In genomic region chr12:14756331-14757143, GRCh38 we compare ENCODE assay signal across 11 cellular contexts. TPM values are rescaled to one million over a fixed set of nuclear protein-coding genes. Genes with fewer than 3 reads are reported as not detected.
A peak's percentile ranks its signal among the peaks of the same experiment; 100 is the strongest.
DNase-seq lines count a peak whose midpoint lies in the region; ATAC-seq and TF ChIP-seq lines count a peak whose summit lies in the region.
"Had no signal": no experiment of that assay in that cellular context is flagged by ENCODE, and none has a peak within 500 bp of the region (broad histone marks: within the 10 kb centered on the region; RNA-seq: fewer than 3 reads in every experiment).

No MANE protein-coding gene starts in this region.

- no peaks in the 10 kb centered on the region for H3K4me1 ChIP-seq in vagina

- no peaks in the 10 kb centered on the region for H3K9me3 ChIP-seq in vagina

- no peak for ATAC-seq in HG03565 (IDR thresholded peaks at IDR 0.05; ENCODE audit: unreplicated experiment)

- no peak overlapping the region for H3K4me3 ChIP-seq in GM12875 (ENCODE audit: low read depth, low read length)
- H3K4me3 ChIP-seq in WI38 (ENCODE audit: low read depth, low read length), result peak overlapping the region; percentile 2; the same call in 1 of the 2 replicates
- no peak overlapping the region for H3K4me3 ChIP-seq in vagina
- H3K4me3 ChIP-seq: dorsolateral prefrontal cortex had no signal

- no peak for TF ChIP-seq POLR2A in vagina (IDR thresholded peaks at IDR 0.05)

- H3K27ac ChIP-seq in 22Rv1, result no peak overlapping the region
- no peak overlapping the region for H3K27ac ChIP-seq in vagina
- H3K27ac ChIP-seq: dorsolateral prefrontal cortex had no signal

- H3K27me3 ChIP-seq in vagina, result no peaks in the 10 kb centered on the region
- H3K27me3 ChIP-seq: dorsolateral prefrontal cortex had no signal

- intact Hi-C loops in vagina (cut with DNase I), result no loop called here

- DNase-seq in islet precursor cell, result peak; percentile 85
- no peak for DNase-seq in NCI-H1092 (lab: John Stamatoyannopoulos, UW)
- DNase-seq in dedifferentiated amniotic fluid mesenchymal stem cell (ENCODE audit: extremely low spot score), result no peak
- DNase-seq in vagina (ENCODE audit: extremely low spot score in 2 of 2), result no peak
- DNase-seq: dorsolateral prefrontal cortex had no signal

- H3K36me3 ChIP-seq in vagina, result no peaks in the 10 kb centered on the region

- TF ChIP-seq CTCF in 22Rv1 (IDR thresholded peaks at IDR 0.05) (peak; percentile 53), GM12875 (IDR thresholded peaks at IDR 0.05; ENCODE audit: borderline replicate concordance, insufficient read depth, low read depth, low read length) (peak; percentile 18; the same call in 1 of the 2 replicates), WI38 (IDR thresholded peaks at IDR 0.05; ENCODE audit: low read depth, low read length) (peak; percentile 34; the same call in 1 of the 2 replicates), vagina (IDR thresholded peaks at IDR 0.05) (no peak)

RNA-seq across cellular contexts. Expression of gene WBP11, which starts 46.7 kb away (rescaled TPM):
- total RNA-seq in vagina, result 12.8 TPM

RNA-seq across cellular contexts. Expression of gene C12orf60, which starts 46.9 kb away (rescaled TPM):
- 0.74 TPM for total RNA-seq in vagina

RNA-seq across cellular contexts. Expression of gene SMCO3, which starts 57.4 kb away (rescaled TPM):
- not detected for total RNA-seq in vagina
- total RNA-seq: activated CD8-positive, alpha-beta memory T cell treated with anti-CD3 and anti-CD28 coated beads for 36 hours; dorsolateral prefrontal cortex; mononuclear cell had no signal

Comparison
In these comparisons a context has a peak if more than half of its experiments do, and no peak if none do; other contexts are left out.
1. CTCF ChIP-seq: peak in 22Rv1 (single experiment), GM12875 (single experiment) and WI38 (single experiment); none in vagina (0 of 3).